ENCODE assay signal across 1 cellular context in the genomic region with DNA sequence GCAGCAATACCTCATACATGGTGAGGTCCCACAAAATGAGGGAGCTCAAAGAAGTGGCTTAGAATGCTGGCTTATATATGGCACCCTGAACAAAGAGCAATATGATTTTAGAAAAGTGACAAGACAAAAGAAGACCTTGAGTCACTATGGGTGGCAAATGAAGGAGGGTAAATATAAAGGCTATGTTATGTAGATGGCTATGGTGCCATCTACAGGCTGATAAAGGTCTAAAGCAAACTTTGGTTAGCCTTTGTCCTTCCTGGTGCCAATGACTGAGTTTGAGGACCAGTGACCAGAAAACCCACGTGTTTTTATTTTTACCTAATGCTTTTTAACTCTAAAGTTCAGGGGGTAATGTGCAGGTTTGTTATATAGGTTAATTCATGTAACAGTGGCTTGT.
TF ChIP-seq lines count a peak whose summit lies in the region.

No MANE protein-coding gene starts in this region.

TF ChIP-seq in GM23338, 12 proteins besides CTCF, POLR2A, EP300 and RAD21 (continued from another document):
- TF ChIP-seq REST (IDR thresholded peaks at IDR 0.05; ENCODE audit: unreplicated experiment): no peak
- no peak for TF ChIP-seq JUNB (IDR thresholded peaks at IDR 0.05; ENCODE audit: unreplicated experiment)
- no peak for TF ChIP-seq POLR2AphosphoS5 (IDR thresholded peaks at IDR 0.05; ENCODE audit: low read depth)
- TF ChIP-seq NANOG (IDR thresholded peaks at IDR 0.05; ENCODE audit: borderline replicate concordance): no peak
- no peak for TF ChIP-seq CREB1 (CRISPR knock-in tag; IDR thresholded peaks at IDR 0.05; ENCODE audit: low read depth)
- no peak for TF ChIP-seq ZNF331 (CRISPR knock-in tag; IDR thresholded peaks at IDR 0.05; ENCODE audit: low read depth)
